ENCODE assay signal across 25 cellular contexts in the genomic region with DNA sequence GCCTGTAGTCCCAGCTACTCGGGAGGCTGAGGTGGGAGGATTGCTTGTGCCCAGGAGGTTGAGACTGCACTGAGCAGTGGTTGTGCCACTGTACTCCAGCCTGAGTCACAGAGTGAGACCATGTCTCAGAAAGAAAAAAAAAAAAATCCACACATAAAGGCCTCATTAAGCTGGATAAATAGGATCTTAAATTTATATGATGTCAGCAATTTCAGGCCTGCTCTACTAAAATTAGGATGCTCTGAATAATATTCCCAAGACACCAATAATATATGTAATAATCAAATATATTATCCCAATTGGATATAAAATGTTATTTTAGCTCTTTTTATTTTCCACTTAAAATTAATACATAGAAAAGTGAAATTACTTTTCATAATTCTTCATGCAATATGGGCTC.
"Had no signal": no experiment of that assay in that cellular context is flagged by ENCODE, and none has a peak within 500 bp of the region (broad histone marks: within the 10 kb centered on the region; RNA-seq: fewer than 3 reads in every experiment).

No MANE protein-coding gene starts in this region.

- H3K4me3 Mint-ChIP-seq: dendritic cell treated with granulocyte-macrophage colony-stimulating factor and Interleukin-4, amounts not matched to agents 40 ng/mL and 50 ng/mL, for 4 days; effector memory CD8-positive, alpha-beta T cell; endodermal cell; immature natural killer cell; mesothelial cell of epicardium; naive B cell had no signal

- H3K27ac Mint-ChIP-seq: dendritic cell treated with granulocyte-macrophage colony-stimulating factor and Interleukin-4, amounts not matched to agents 40 ng/mL and 50 ng/mL, for 4 days; effector memory CD8-positive, alpha-beta T cell; endodermal cell; immature natural killer cell; mesothelial cell of epicardium had no signal

- H3K36me3 ChIP-seq: colonic mucosa, heart left ventricle, lower lobe of right lung had no signal

- H2AFZ ChIP-seq: hepatocyte had no signal

- FAIRE-seq: endometrium, frontal cortex, keratinocyte had no signal

- DNase-seq: colonic mucosa; cortex of kidney; effector CD8-positive, alpha-beta T cell; effector memory CD8-positive, alpha-beta T cell; endodermal cell; foreskin keratinocyte; heart left ventricle; hypothalamus; immature natural killer cell; left cardiac atrium; left lung; left ventricle myocardium superior; lower lobe of right lung; mesenchymal stem cell; mucosa of descending colon; naive B cell had no signal

- ATAC-seq: effector memory CD8-positive, alpha-beta T cell; foreskin keratinocyte; gastroesophageal sphincter; heart left ventricle; left cardiac atrium; left lung; left ventricle myocardium superior; lower lobe of right lung; mucosa of descending colon had no signal

- H3K4me1 Mint-ChIP-seq: mesothelial cell of epicardium had no signal

- H3K79me2 ChIP-seq: hepatocyte had no signal

- H3K27me3 ChIP-seq: colonic mucosa, esophagus muscularis mucosa, foreskin keratinocyte, gastroesophageal sphincter, heart left ventricle, hepatocyte, left lung had no signal

- H3K4me2 ChIP-seq: hepatocyte had no signal

- H3K27ac ChIP-seq: colonic mucosa, epithelial cell of prostate, esophagus muscularis mucosa, foreskin keratinocyte, gastroesophageal sphincter, heart left ventricle, hepatocyte, left lung, lower lobe of right lung had no signal

- H3K4me3 ChIP-seq: colonic mucosa, esophagus muscularis mucosa, gastroesophageal sphincter, heart left ventricle, hepatocyte, left lung, lower lobe of right lung, mucosa of descending colon had no signal

- H3K9me3 Mint-ChIP-seq: dendritic cell treated with granulocyte-macrophage colony-stimulating factor and Interleukin-4, amounts not matched to agents 40 ng/mL and 50 ng/mL, for 4 days; effector memory CD8-positive, alpha-beta T cell had no signal

- H3K27me3 Mint-ChIP-seq: dendritic cell treated with granulocyte-macrophage colony-stimulating factor and Interleukin-4, amounts not matched to agents 40 ng/mL and 50 ng/mL, for 4 days; effector memory CD8-positive, alpha-beta T cell; naive B cell had no signal

- H3K9me3 ChIP-seq: colonic mucosa, esophagus muscularis mucosa, gastroesophageal sphincter, heart left ventricle, left lung, lower lobe of right lung, mucosa of descending colon had no signal

- H3K4me1 ChIP-seq: colonic mucosa, left lung had no signal
